31 cellular contexts compared by ENCODE assay signal in genomic region chr2:235603659-235604058, GRCh38.
"Had no signal": no experiment of that assay in that cellular context is flagged by ENCODE, and none has a peak within 500 bp of the region (broad histone marks: within the 10 kb centered on the region; RNA-seq: fewer than 3 reads in every experiment).

No MANE protein-coding gene starts in this region.

- H3K4me1 Mint-ChIP-seq: activated CD4-positive, alpha-beta T cell treated with anti-CD3 and anti-CD28 coated beads, Interleukin-2, amount 10 ng/mL, durations not matched to agents 24 days and 14 days; activated naive CD8-positive, alpha-beta T cell treated with anti-CD3 and anti-CD28 coated beads for 36 hours; activated T-helper 17 cell treated with anti-CD3 and anti-CD28 coated beads, Interleukin-2, amount 50 U/mL, for 72 hours had no signal

- ATAC-seq: activated CD8-positive, alpha-beta T cell treated with anti-CD3 and anti-CD28 coated beads for 36 hours; activated T-cell treated with anti-CD3 and anti-CD28 coated beads, Interleukin-2, amount 50 U/mL, for 72 hours had no signal

- H3K27ac Mint-ChIP-seq: activated CD4-positive, alpha-beta T cell treated with anti-CD3 and anti-CD28 coated beads, Interleukin-2, amount 10 ng/mL, durations not matched to agents 24 days and 14 days; activated CD8-positive, alpha-beta T cell treated with anti-CD3 and anti-CD28 coated beads for 36 hours; activated naive CD8-positive, alpha-beta T cell treated with anti-CD3 and anti-CD28 coated beads for 36 hours; activated T-cell treated with anti-CD3 and anti-CD28 coated beads, Interleukin-2, amount 50 U/mL, for 72 hours; activated T-helper 17 cell treated with anti-CD3 and anti-CD28 coated beads, Interleukin-2, amount 50 U/mL, for 72 hours had no signal

- H3K4me3 Mint-ChIP-seq: activated CD4-positive, alpha-beta T cell treated with anti-CD3 and anti-CD28 coated beads, Interleukin-2, amount 10 ng/mL, durations not matched to agents 24 days and 14 days; activated CD8-positive, alpha-beta T cell treated with anti-CD3 and anti-CD28 coated beads for 36 hours; activated naive CD8-positive, alpha-beta T cell treated with anti-CD3 and anti-CD28 coated beads for 36 hours; activated T-cell treated with anti-CD3 and anti-CD28 coated beads, Interleukin-2, amount 50 U/mL, for 72 hours; activated T-helper 17 cell treated with anti-CD3 and anti-CD28 coated beads, Interleukin-2, amount 50 U/mL, for 72 hours; central memory CD8-positive, alpha-beta T cell had no signal

- DNase-seq: activated CD4-positive, alpha-beta T cell treated with anti-CD3 and anti-CD28 coated beads, Interleukin-2, amount 10 ng/mL, durations not matched to agents 24 days and 14 days; activated CD4-positive, alpha-beta T cell treated with anti-CD3 and anti-CD28 coated beads, Interleukin-2, amount 50 U/mL, for 4 hours; activated CD4-positive, CD25-positive, alpha-beta regulatory T cell; activated effector memory CD4-positive, alpha-beta T cell treated with anti-CD3 and anti-CD28 coated beads, Interleukin-2, amount 50 U/mL, for 16 hours; activated naive CD4-positive, alpha-beta T cell; activated naive CD4-positive, alpha-beta T cell treated with anti-CD3 and anti-CD28 coated beads, Interleukin-2, amount 50 U/mL, for 16 hours; activated naive CD8-positive, alpha-beta T cell treated with anti-CD3 and anti-CD28 coated beads for 36 hours; activated T-cell treated with anti-CD3 and anti-CD28 coated beads, Interleukin-2, amount 50 U/mL, for 1 hour; activated T-cell treated with anti-CD3 and anti-CD28 coated beads, Interleukin-2, amount 50 U/mL, for 72 hours; amygdala; Kasumi-1; KG1; MG63; NCI-H1048; NCI-H1105 treated with DMSO at 0.1 percent for 48 hours; NCI-H1436; NCI-H1694; NCI-H1930; NCI-H2081 treated with DMSO at 0.1 percent for 48 hours; NCI-H345; NCI-H510A; NCI-H526; NCI-H748 treated with DMSO at 0.1 percent for 48 hours; NK-92 treated with Interleukin-12 subunit alpha and Interleukin-12 subunit beta, amount 100 ng/mL, for 24 hours; Right ventricle myocardium superior; T-helper 1 cell; T-helper 2 cell; T-helper 9 cell had no signal

- H3K9me3 Mint-ChIP-seq: activated T-helper 17 cell treated with anti-CD3 and anti-CD28 coated beads, Interleukin-2, amount 50 U/mL, for 72 hours; central memory CD8-positive, alpha-beta T cell had no signal
